15 cellular contexts compared by ENCODE assay signal in the genomic region with DNA sequence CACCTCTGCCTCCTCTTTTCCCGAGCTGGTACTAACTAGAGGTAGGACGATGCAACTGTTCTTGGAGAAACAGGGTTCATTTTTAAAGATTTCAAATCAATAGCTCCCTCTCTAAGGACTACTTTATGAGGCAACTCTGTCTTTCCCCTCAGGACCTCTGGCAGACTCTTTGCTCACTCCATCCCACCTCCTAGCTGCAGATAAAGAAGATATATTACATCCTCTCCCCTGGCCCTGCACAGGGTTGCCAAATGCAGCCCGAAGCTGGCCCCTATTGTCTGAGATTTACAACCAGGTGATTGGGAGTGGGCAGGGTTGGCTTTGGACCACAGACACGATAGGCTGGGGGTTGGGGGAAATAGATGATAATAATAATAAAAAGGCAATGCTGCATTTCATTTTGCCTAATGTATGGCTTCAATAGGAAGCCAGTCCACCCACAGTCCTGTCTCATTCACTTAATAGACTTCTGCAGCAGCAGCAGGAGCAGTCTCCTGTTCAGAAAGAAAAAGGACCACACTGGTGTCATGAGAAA.
"Had no signal": no experiment of that assay in that cellular context is flagged by ENCODE, and none has a peak within 500 bp of the region (broad histone marks: within the 10 kb centered on the region; RNA-seq: fewer than 3 reads in every experiment).

No MANE protein-coding gene starts in this region.

- H3K4me3 Mint-ChIP-seq: activated CD4-positive, alpha-beta T cell treated with anti-CD3 and anti-CD28 coated beads, Interleukin-2, amount 10 ng/mL, durations not matched to agents 24 days and 14 days; activated CD8-positive, alpha-beta T cell treated with anti-CD3 and anti-CD28 coated beads for 36 hours; activated naive CD8-positive, alpha-beta T cell treated with anti-CD3 and anti-CD28 coated beads, Interleukin-2, amount 10 ng/mL, durations not matched to agents 7 days and 5 days; activated T-cell treated with anti-CD3 and anti-CD28 coated beads, Interleukin-2, amount 50 U/mL, for 24 hours; natural killer cell; T-helper 2 cell treated with Interferon-gamma antibody and Interleukin-4, amounts not matched to agents 5 μg/mL and 100 μg/mL, for 36 hours had no signal

- H3K4me2 ChIP-seq: hepatocyte had no signal

- H3K9me3 Mint-ChIP-seq: natural killer cell; T-helper 2 cell treated with Interferon-gamma antibody and Interleukin-4, amounts not matched to agents 5 μg/mL and 100 μg/mL, for 36 hours had no signal

- H3K36me3 Mint-ChIP-seq: natural killer cell had no signal

- H2AFZ ChIP-seq: hepatocyte had no signal

- H3K4me1 ChIP-seq: lower lobe of right lung had no signal

- H3K79me2 ChIP-seq: hepatocyte had no signal

- H3K27ac ChIP-seq: epithelial cell of prostate, hepatocyte, lower lobe of right lung had no signal

- H3K36me3 ChIP-seq: lower lobe of right lung, thyroid gland had no signal

- DNase-seq: activated CD4-positive, CD25-positive, alpha-beta regulatory T cell; activated CD8-positive, alpha-beta T cell treated with anti-CD3 and anti-CD28 coated beads for 36 hours; activated naive CD4-positive, alpha-beta T cell treated with Interleukin-2 at 50 U/mL for 16 hours; activated naive CD8-positive, alpha-beta T cell treated with anti-CD3 and anti-CD28 coated beads, Interleukin-2, amount 10 ng/mL, durations not matched to agents 7 days and 5 days; activated T-cell treated with anti-CD3 and anti-CD28 coated beads, Interleukin-2, amount 50 U/mL, for 24 hours; foreskin fibroblast; lower lobe of right lung; natural killer cell; stimulated activated naive CD4-positive, alpha-beta T cell; thyroid gland had no signal

- H3K4me3 ChIP-seq: hepatocyte, lower lobe of right lung, thyroid gland had no signal

- H3K27me3 ChIP-seq: hepatocyte, thyroid gland had no signal

- H3K27ac Mint-ChIP-seq: activated CD4-positive, alpha-beta T cell treated with anti-CD3 and anti-CD28 coated beads, Interleukin-2, amount 10 ng/mL, durations not matched to agents 24 days and 14 days; activated naive CD8-positive, alpha-beta T cell treated with anti-CD3 and anti-CD28 coated beads, Interleukin-2, amount 10 ng/mL, durations not matched to agents 7 days and 5 days; activated T-helper 2 cell treated with anti-CD3 and anti-CD28 coated beads, Interferon-gamma antibody, Interleukin-2, Interleukin-4, amounts not matched to agents 10 μg/mL and 5 μg/mL and 100 μg/mL, durations not matched to agents 14 hours and 24 hours and 36 hours; T-helper 2 cell treated with Interferon-gamma antibody and Interleukin-4, amounts not matched to agents 5 μg/mL and 100 μg/mL, for 36 hours had no signal

- H3K9me3 ChIP-seq: lower lobe of right lung, thyroid gland had no signal

- ATAC-seq: activated CD8-positive, alpha-beta T cell treated with anti-CD3 and anti-CD28 coated beads for 36 hours; lower lobe of right lung; natural killer cell had no signal

- H3K27me3 Mint-ChIP-seq: activated CD4-positive, alpha-beta T cell treated with anti-CD3 and anti-CD28 coated beads, Interleukin-2, amount 10 ng/mL, durations not matched to agents 24 days and 14 days; activated CD8-positive, alpha-beta T cell treated with anti-CD3 and anti-CD28 coated beads for 36 hours; activated naive CD8-positive, alpha-beta T cell treated with anti-CD3 and anti-CD28 coated beads, Interleukin-2, amount 10 ng/mL, durations not matched to agents 7 days and 5 days; activated T-cell treated with anti-CD3 and anti-CD28 coated beads, Interleukin-2, amount 50 U/mL, for 24 hours had no signal
